ENCODE assay signal across 8 cellular contexts in genomic region chr11:66316849-66317251, GRCh38. TPM values are rescaled to one million over a fixed set of nuclear protein-coding genes. Genes with fewer than 3 reads are reported as not detected.
DNase-seq lines count a peak whose midpoint lies in the region; ATAC-seq and TF ChIP-seq lines count a peak whose summit lies in the region.

A gene with protein sequence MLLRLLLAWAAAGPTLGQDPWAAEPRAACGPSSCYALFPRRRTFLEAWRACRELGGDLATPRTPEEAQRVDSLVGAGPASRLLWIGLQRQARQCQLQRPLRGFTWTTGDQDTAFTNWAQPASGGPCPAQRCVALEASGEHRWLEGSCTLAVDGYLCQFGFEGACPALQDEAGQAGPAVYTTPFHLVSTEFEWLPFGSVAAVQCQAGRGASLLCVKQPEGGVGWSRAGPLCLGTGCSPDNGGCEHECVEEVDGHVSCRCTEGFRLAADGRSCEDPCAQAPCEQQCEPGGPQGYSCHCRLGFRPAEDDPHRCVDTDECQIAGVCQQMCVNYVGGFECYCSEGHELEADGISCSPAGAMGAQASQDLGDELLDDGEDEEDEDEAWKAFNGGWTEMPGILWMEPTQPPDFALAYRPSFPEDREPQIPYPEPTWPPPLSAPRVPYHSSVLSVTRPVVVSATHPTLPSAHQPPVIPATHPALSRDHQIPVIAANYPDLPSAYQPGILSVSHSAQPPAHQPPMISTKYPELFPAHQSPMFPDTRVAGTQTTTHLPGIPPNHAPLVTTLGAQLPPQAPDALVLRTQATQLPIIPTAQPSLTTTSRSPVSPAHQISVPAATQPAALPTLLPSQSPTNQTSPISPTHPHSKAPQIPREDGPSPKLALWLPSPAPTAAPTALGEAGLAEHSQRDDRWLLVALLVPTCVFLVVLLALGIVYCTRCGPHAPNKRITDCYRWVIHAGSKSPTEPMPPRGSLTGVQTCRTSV (minus strand): TSS chr11:66317044. CDS start chr11:66317027, 17 bp downstream.

- peak; percentile 76 for DNase-seq in EL
- DNase-seq in activated CD8-positive, alpha-beta T cell treated with anti-CD3 and anti-CD28 coated beads, Interleukin-2, amount 10 ng/mL, durations not matched to agents 7 days and 5 days = peak; percentile 71
- peak; percentile 85 to 93 (median 88) for DNase-seq in heart left ventricle
- DNase-seq in sigmoid colon = peak; percentile 92
- no peak for DNase-seq in Ammon's horn (ENCODE audit: low spot score)

- WGBS in heart left ventricle, 4 donors = 0 to 11% (median 6%) methylated on average over 1 to 29 of the region's 29 CpGs
- 25 to 62% methylated on average over 29 of the region's 29 CpGs for WGBS in sigmoid colon, 2 donors

- H3K36me3 Mint-ChIP-seq in activated CD8-positive, alpha-beta T cell treated with anti-CD3 and anti-CD28 coated beads, Interleukin-2, amount 10 ng/mL, durations not matched to agents 7 days and 5 days (ENCODE audit: low read depth) = peaks cover 44% of the 10 kb centered on the region

- TF ChIP-seq CTCF in heart left ventricle (IDR thresholded peaks at IDR 0.05) (no peak), sigmoid colon (IDR thresholded peaks at IDR 0.05) (no peak)

- H3K9me3 ChIP-seq in heart left ventricle (no peaks in the 10 kb centered on the region), sigmoid colon (no peaks in the 10 kb centered on the region)

- TF ChIP-seq POLR2A in heart left ventricle (IDR thresholded peaks at IDR 0.05) = peak in 1 of 2 donors; percentile 79
- no peak for TF ChIP-seq POLR2A in sigmoid colon (IDR thresholded peaks at IDR 0.05)

- no peak for TF ChIP-seq EP300 in sigmoid colon (IDR thresholded peaks at IDR 0.05)

- peaks cover 13% of the 10 kb centered on the region for H3K9me3 Mint-ChIP-seq in activated CD8-positive, alpha-beta T cell treated with anti-CD3 and anti-CD28 coated beads, Interleukin-2, amount 10 ng/mL, durations not matched to agents 7 days and 5 days (ENCODE audit: insufficient read depth)

- H3K27ac ChIP-seq in heart left ventricle = peak within 1 kb of the TSS; percentile 51 to 94 (median 84)
- peak within 1 kb of the TSS; percentile 86 to 94 (median 90) for H3K27ac ChIP-seq in sigmoid colon

- no peak for ATAC-seq in activated CD8-positive, alpha-beta T cell treated with anti-CD3 and anti-CD28 coated beads, Interleukin-2, amount 10 ng/mL, durations not matched to agents 7 days and 5 days
- ATAC-seq in heart left ventricle = peak in 3 of 4 donors; percentile 36 to 62 (median 56)
- ATAC-seq in HG02678 (IDR thresholded peaks at IDR 0.05; ENCODE audit: unreplicated experiment) = no peak
- no peak for ATAC-seq in HG03196 (IDR thresholded peaks at IDR 0.05; ENCODE audit: unreplicated experiment)
- no peak for ATAC-seq in HG02759 (IDR thresholded peaks at IDR 0.05; ENCODE audit: unreplicated experiment)

- peak within 1 kb of the TSS; percentile 99 for H3K27ac Mint-ChIP-seq in activated CD8-positive, alpha-beta T cell treated with anti-CD3 and anti-CD28 coated beads, Interleukin-2, amount 10 ng/mL, durations not matched to agents 7 days and 5 days

- intact Hi-C loops in heart left ventricle (cut with DNase I) (no loop called here), sigmoid colon (cut with DNase I) (no loop called here)

- H3K4me1 Mint-ChIP-seq in activated CD8-positive, alpha-beta T cell treated with anti-CD3 and anti-CD28 coated beads, Interleukin-2, amount 10 ng/mL, durations not matched to agents 7 days and 5 days (ENCODE audit: low read depth) = peaks cover 66% of the 10 kb centered on the region

- no peaks in the 10 kb centered on the region for H3K27me3 ChIP-seq in heart left ventricle
- H3K27me3 ChIP-seq in sigmoid colon = no peaks in the 10 kb centered on the region

- no peaks in the 10 kb centered on the region for H3K36me3 ChIP-seq in heart left ventricle
- H3K36me3 ChIP-seq in sigmoid colon = no peaks in the 10 kb centered on the region

- peak within 1 kb of the TSS; percentile 87 for H3K4me3 Mint-ChIP-seq in activated CD8-positive, alpha-beta T cell treated with anti-CD3 and anti-CD28 coated beads, Interleukin-2, amount 10 ng/mL, durations not matched to agents 7 days and 5 days

- peak within 1 kb of the TSS; percentile 39 to 66 (median 62) for H3K4me3 ChIP-seq in heart left ventricle
- H3K4me3 ChIP-seq in sigmoid colon = peak within 1 kb of the TSS; percentile 42 to 60 (median 52)

- H3K4me1 ChIP-seq in heart left ventricle (peaks cover 0 to 52% (median 32%) of the 10 kb centered on the region in 12 donors), sigmoid colon (peaks cover 0 to 63% (median 61%) of the 10 kb centered on the region in 4 donors)

- CTCF ChIA-PET in activated CD8-positive, alpha-beta T cell treated with anti-CD3 and anti-CD28 coated beads, Interleukin-2, amount 10 ng/mL, durations not matched to agents 7 days and 5 days (lab: Charles Lee) = interaction anchor here (1.3 to 2.4 kb wide), 5 partner anchors 10 to 72 kb away, joined by 5 to 15 read pairs (median 7); partner anchors contain the start of gene RIN1

- no peaks in the 10 kb centered on the region for H3K27me3 Mint-ChIP-seq in activated CD8-positive, alpha-beta T cell treated with anti-CD3 and anti-CD28 coated beads, Interleukin-2, amount 10 ng/mL, durations not matched to agents 7 days and 5 days (ENCODE audit: low read depth)

- POLR2A ChIA-PET in activated CD8-positive, alpha-beta T cell treated with anti-CD3 and anti-CD28 coated beads, Interleukin-2, amount 10 ng/mL, durations not matched to agents 7 days and 5 days (lab: Charles Lee) = interaction anchor here (0.5 to 3.9 kb wide), 7 partner anchors 10 to 851 kb away, joined by 3 to 33 read pairs (median 3); partner anchors contain the start of genes BRMS1 and RIN1

RNA-seq across cellular contexts. Expression of the gene that starts here (rescaled TPM):
- 10 to 100 TPM; 79.5 to 80.8 TPM for total RNA-seq in activated CD8-positive, alpha-beta T cell treated with anti-CD3 and anti-CD28 coated beads, Interleukin-2, amount 10 ng/mL, durations not matched to agents 7 days and 5 days
- total RNA-seq in heart left ventricle (10 to 100 TPM in 5 of 9 donors, 1 to 10 TPM in 4; 6.5 to 33.1 (median 11.8) TPM), sigmoid colon (10 to 100 TPM in 2 of 4 donors, 1 to 10 TPM in 2; 5.8 to 26.3 (median 13.0) TPM)
- polyA plus RNA-seq in heart left ventricle (10 to 100 TPM in 1 of 2 donors, 1 to 10 TPM in 1; 6.0 to 19.9 TPM), sigmoid colon (10 to 100 TPM in 1 of 3 donors, 1 to 10 TPM in 2; 1.2 to 13.7 (median 3.0) TPM)

Comparison
In these comparisons a context has a peak if more than half of its experiments do, and no peak if none do; other contexts are left out.
1. ATAC-seq: peak in heart left ventricle (3 of 4); none in activated CD8-positive, alpha-beta T cell treated with anti-CD3 and anti-CD28 coated beads, Interleukin-2, amount 10 ng/mL, durations not matched to agents 7 days and 5 days (single experiment), HG02678 (single experiment), HG03196 (single experiment) and HG02759 (single experiment).